ENCODE assay signal across 19 cellular contexts in the genomic region with DNA sequence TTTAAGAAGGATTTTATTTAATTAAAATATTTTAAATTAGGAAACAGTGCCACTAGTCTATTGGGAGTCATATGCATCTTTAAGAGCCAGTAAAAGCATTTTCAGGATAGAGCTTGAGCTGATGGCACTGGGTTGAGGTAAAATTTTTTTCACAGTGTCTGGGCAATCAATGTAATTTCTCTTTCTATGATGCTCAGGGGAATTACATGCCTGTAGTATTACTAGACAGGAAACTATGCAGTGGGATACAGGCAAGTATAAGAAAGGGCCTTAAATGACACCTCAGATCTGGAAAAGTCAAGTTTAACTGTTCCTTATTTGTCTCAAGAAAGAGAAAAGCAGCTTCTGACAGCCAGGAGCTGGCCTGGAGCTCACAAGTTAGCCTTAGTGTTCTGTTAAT.
DNase-seq lines count a peak whose midpoint lies in the region; ATAC-seq and TF ChIP-seq lines count a peak whose summit lies in the region.
"Had no signal": no experiment of that assay in that cellular context is flagged by ENCODE, and none has a peak within 500 bp of the region (broad histone marks: within the 10 kb centered on the region; RNA-seq: fewer than 3 reads in every experiment).

No MANE protein-coding gene starts in this region.

- CTCF ChIA-PET in IMR-90 (lab: Yijun Ruan, JAX): interaction anchor here (1.0 kb wide), 1 partner anchor 84 kb away, joined by 3 read pairs; no protein-coding TSS in a partner anchor

- H2AK5ac ChIP-seq in IMR-90 (ENCODE audit: low read depth, low read length): no peak overlapping the region
- no peak overlapping the region for H2AK5ac ChIP-seq in mesendoderm (ENCODE audit: low read length)

- no peak overlapping the region for H3K4me3 ChIP-seq in BLaER1 treated with 17β-estradiol and CSF1 and Interleukin-3, amounts not matched to agents 10 nM and 100 nM
- H3K4me3 ChIP-seq in IMR-90 (ENCODE audit: insufficient read depth, low read depth, low read length) (no peak overlapping the region), choroid plexus epithelial cell (ENCODE audit: low read depth, low read length) (no peak overlapping the region), osteoblast (ENCODE audit: insufficient read depth, low read length) (no peak overlapping the region), colonic mucosa (no peak overlapping the region), hepatocyte (no peak overlapping the region), mesendoderm (ENCODE audit: low read length) (no peak overlapping the region)
- H3K4me3 ChIP-seq: gastrocnemius medialis, spleen, tibial artery had no signal

- peak overlapping the region in 7 of 11 experiments; percentile 16 to 63 (median 39); a peak in 12 of 22 replicates for H3K4me2 ChIP-seq in BLaER1 treated with 17β-estradiol and CSF1 and Interleukin-3, amounts not matched to agents 10 nM and 100 nM
- H3K4me2 ChIP-seq in IMR-90 (ENCODE audit: low read depth, low read length) (no peak overlapping the region), osteoblast (ENCODE audit: insufficient read depth, low read length) (peak overlapping the region; percentile 12), hepatocyte (no peak overlapping the region), mesendoderm (ENCODE audit: low read length) (no peak overlapping the region)

- H3K79me1 ChIP-seq in IMR-90 (ENCODE audit: low read depth in 1 of 2, low read length in 2 of 2) (no peaks in the 10 kb centered on the region), mesendoderm (ENCODE audit: low read length) (no peaks in the 10 kb centered on the region)

- H2BK5ac ChIP-seq in IMR-90 (ENCODE audit: low read depth, low read length, poor library complexity, severe bottlenecking) (no peak overlapping the region), mesendoderm (ENCODE audit: low read length) (no peak overlapping the region)

- H3K18ac ChIP-seq in IMR-90 (ENCODE audit: low read depth, low read length) (peak overlapping the region; percentile 49; the same call in 1 of the 2 replicates), mesendoderm (ENCODE audit: low read length) (no peak overlapping the region)

- in situ Hi-C loops in IMR-90 (cut with MboI; ENCODE audit: low sequenced_read_pairs): loop anchor here (25.0 kb wide), 1 partner anchor 862 kb away; no protein-coding TSS in a partner anchor

- no peaks in the 10 kb centered on the region for H3K9me2 ChIP-seq in hepatocyte (replicated peaks; ENCODE audit: insufficient read depth)

- H3K4me1 ChIP-seq in BLaER1 treated with 17β-estradiol and CSF1 and Interleukin-3, amounts not matched to agents 10 nM and 100 nM: peaks cover 0 to 14% (median 12%) of the 10 kb centered on the region in 10 experiments; a peak in 14 of 20 replicates
- H3K4me1 ChIP-seq in IMR-90 (ENCODE audit: control insufficient read depth, insufficient read depth, low read length): peaks cover 8% of the 10 kb centered on the region
- peaks cover 27% of the 10 kb centered on the region for H3K4me1 ChIP-seq in osteoblast (ENCODE audit: insufficient read depth, low read length)
- no peaks in the 10 kb centered on the region for H3K4me1 ChIP-seq in colonic mucosa
- H3K4me1 ChIP-seq in hepatocyte (ENCODE audit: insufficient read depth): no peaks in the 10 kb centered on the region
- H3K4me1 ChIP-seq in mesendoderm (ENCODE audit: control insufficient read depth, low read depth, low read length): no peaks in the 10 kb centered on the region
- H3K4me1 ChIP-seq: gastrocnemius medialis, spleen had no signal

- H4K8ac ChIP-seq in IMR-90 (ENCODE audit: low read depth in 2 of 2, low read length in 2 of 2): no peak overlapping the region
- H4K8ac ChIP-seq in mesendoderm (ENCODE audit: low read depth, low read length): no peak overlapping the region

- H4K5ac ChIP-seq in IMR-90 (ENCODE audit: low read depth, low read length) (no peak overlapping the region), mesendoderm (ENCODE audit: low read length) (no peak overlapping the region)

- POLR2A ChIA-PET in IMR-90 (lab: Charles Lee; ENCODE audit: unreplicated experiment): no interaction called here

- no peak overlapping the region for H2AK9ac ChIP-seq in IMR-90 (replicated peaks; ENCODE audit: low read depth, low read length, poor library complexity)

- H3K23ac ChIP-seq in IMR-90 (ENCODE audit: low read depth, low read length) (no peak overlapping the region), mesendoderm (ENCODE audit: low read length) (no peak overlapping the region)

- no peak for TF ChIP-seq POLR2A in IMR-90 (IDR thresholded peaks at IDR 0.05; ENCODE audit: low read depth, low read length)

- H3K9ac ChIP-seq in BLaER1 treated with 17β-estradiol and CSF1 and Interleukin-3, amounts not matched to agents 10 nM and 100 nM: no peak overlapping the region
- H3K9ac ChIP-seq in IMR-90 (ENCODE audit: low read depth, low read length) (no peak overlapping the region), colonic mucosa (ENCODE audit: low read depth in 2 of 2, low read length in 2 of 2) (no peak overlapping the region), mesendoderm (ENCODE audit: low read length) (no peak overlapping the region)

- DNase-seq in IMR-90 (peak; percentile 56), choroid plexus epithelial cell (ENCODE audit: low read depth) (peak; percentile 41), osteoblast (ENCODE audit: insufficient read length, low spot score, missing footprints) (no peak), colonic mucosa (no peak), hepatocyte (ENCODE audit: low spot score) (no peak), NCI-H510A (lab: John Stamatoyannopoulos, UW) (no peak), mesendoderm (no peak)
- DNase-seq: activated CD4-positive, alpha-beta T cell treated with anti-CD3 and anti-CD28 coated beads, Interleukin-2, amount 50 U/mL, for 4 hours; activated CD8-positive, alpha-beta memory T cell treated with anti-CD3 and anti-CD28 coated beads, Interleukin-2, amount 50 U/mL, for 4 hours; gastrocnemius medialis; kidney glomerular epithelial cell; mammary epithelial cell; NCI-H526 treated with DMSO at 0.1 percent for 48 hours; RPMI8226; spleen; stimulated activated CD4-positive, alpha-beta T cell treated with anti-CD3 and anti-CD28 coated beads, Interleukin-4, amount 100 ng/mL, for 1 hour; stimulated activated naive CD4-positive, alpha-beta T cell treated with Interleukin-2 at 50 U/mL for 16 hours; tibial artery had no signal

- TF ChIP-seq CTCF in IMR-90 (conservative IDR thresholded peaks at IDR 0.05; ENCODE audit: low read depth, low read length) (no peak), choroid plexus epithelial cell (conservative IDR thresholded peaks at IDR 0.05; ENCODE audit: low read depth, low read length) (no peak), osteoblast (IDR thresholded peaks at IDR 0.05; ENCODE audit: extremely low read depth, low read depth, low read length) (no peak), colonic mucosa (IDR thresholded peaks at IDR 0.05) (no peak), hepatocyte (IDR thresholded peaks at IDR 0.05; ENCODE audit: poor library complexity) (no peak)

- H4K91ac ChIP-seq in IMR-90 (ENCODE audit: insufficient read depth, low read depth, low read length): no peak overlapping the region

- peak overlapping the region in 1 of 11 experiments; percentile 40; a peak in 1 of 22 replicates for H3K27ac ChIP-seq in BLaER1 treated with 17β-estradiol and CSF1 and Interleukin-3, amounts not matched to agents 10 nM and 100 nM
- no peak overlapping the region for H3K27ac ChIP-seq in IMR-90 (ENCODE audit: insufficient read depth, low read length)
- peak overlapping the region; percentile 73 for H3K27ac ChIP-seq in osteoblast (ENCODE audit: low read depth, low read length)
- no peak overlapping the region for H3K27ac ChIP-seq in colonic mucosa
- no peak overlapping the region for H3K27ac ChIP-seq in hepatocyte
- H3K27ac ChIP-seq in mesendoderm (ENCODE audit: low read depth, low read length): no peak overlapping the region
- H3K27ac ChIP-seq: gastrocnemius medialis, spleen had no signal

- no TSS peak for BruUV-seq in IMR-90 (replicated peaks; lab: Mats Ljungman, UMichigan)

- no peak overlapping the region for H3K14ac ChIP-seq in IMR-90 (replicated peaks; ENCODE audit: low read depth, low read length)

- H4K20me1 ChIP-seq in BLaER1 treated with 17β-estradiol and CSF1 and Interleukin-3, amounts not matched to agents 10 nM and 100 nM: no peaks in the 10 kb centered on the region
- no peaks in the 10 kb centered on the region for H4K20me1 ChIP-seq in IMR-90 (ENCODE audit: insufficient read depth, low read length)
- H4K20me1 ChIP-seq in osteoblast (ENCODE audit: insufficient read depth, low read length): no peaks in the 10 kb centered on the region
- no peaks in the 10 kb centered on the region for H4K20me1 ChIP-seq in hepatocyte (ENCODE audit: insufficient read depth, poor library complexity, severe bottlenecking)

- no peak for TF ChIP-seq RAD21 in IMR-90 (IDR thresholded peaks at IDR 0.05; ENCODE audit: low read length)

- dilution Hi-C loops in IMR-90 (cut with HindIII; ENCODE audit: low sequenced_read_pairs, unreplicated experiment): no loop called here

- H3K9me1 ChIP-seq in IMR-90 (ENCODE audit: insufficient read depth, low read length): peaks cover 7% of the 10 kb centered on the region; the same call in 1 of the 2 replicates

- H2BK120ac ChIP-seq in IMR-90 (ENCODE audit: low read depth, low read length): no peak overlapping the region
- no peak overlapping the region for H2BK120ac ChIP-seq in mesendoderm (ENCODE audit: low read depth, low read length)

- no peaks in the 10 kb centered on the region for H3K36me3 ChIP-seq in BLaER1 treated with 17β-estradiol and CSF1 and Interleukin-3, amounts not matched to agents 10 nM and 100 nM
- H3K36me3 ChIP-seq in IMR-90 (ENCODE audit: control insufficient read depth, insufficient read depth, low read length) (no peaks in the 10 kb centered on the region), osteoblast (ENCODE audit: insufficient read depth, low read length) (no peaks in the 10 kb centered on the region), colonic mucosa (no peaks in the 10 kb centered on the region), hepatocyte (replicated peaks; ENCODE audit: insufficient read depth, low read depth) (no peaks in the 10 kb centered on the region), mesendoderm (ENCODE audit: control insufficient read depth, insufficient read depth, low read length) (no peaks in the 10 kb centered on the region)
- H3K36me3 ChIP-seq: gastrocnemius medialis, spleen, tibial artery had no signal

- H2AFZ ChIP-seq in IMR-90 (replicated peaks; ENCODE audit: low read length, poor library complexity): no peak overlapping the region
- no peak overlapping the region for H2AFZ ChIP-seq in osteoblast (ENCODE audit: low read length)
- no peak overlapping the region for H2AFZ ChIP-seq in hepatocyte

- intact Hi-C loops in IMR-90 (cut with micrococcal nuclease): loop anchor here (10.0 kb wide), 2 partner anchors 265 to 605 kb away; no protein-coding TSS in a partner anchor
- intact Hi-C loops in colonic mucosa (cut with DNase I): loop anchor here (10.0 kb wide), 1 partner anchor 875 kb away; no protein-coding TSS in a partner anchor

- H3K79me2 ChIP-seq in osteoblast (ENCODE audit: insufficient read depth, low read length) (no peaks in the 10 kb centered on the region), hepatocyte (no peaks in the 10 kb centered on the region), mesendoderm (ENCODE audit: control insufficient read depth, insufficient read depth, low read length) (no peaks in the 10 kb centered on the region)

- H3K27me3 ChIP-seq in BLaER1 treated with 17β-estradiol and CSF1 and Interleukin-3, amounts not matched to agents 10 nM and 100 nM: no peaks in the 10 kb centered on the region
- H3K27me3 ChIP-seq in IMR-90 (ENCODE audit: control insufficient read depth, insufficient read depth, low read length) (no peaks in the 10 kb centered on the region), osteoblast (ENCODE audit: insufficient read depth, low read length) (no peaks in the 10 kb centered on the region), colonic mucosa (no peaks in the 10 kb centered on the region), hepatocyte (no peaks in the 10 kb centered on the region), mesendoderm (ENCODE audit: insufficient read depth, low read length, poor library complexity) (no peaks in the 10 kb centered on the region)
- H3K27me3 ChIP-seq: gastrocnemius medialis, spleen, tibial artery had no signal

- H3K4ac ChIP-seq in IMR-90 (ENCODE audit: low read depth, low read length): no peak overlapping the region
- no peak overlapping the region for H3K4ac ChIP-seq in mesendoderm (ENCODE audit: low read depth, low read length)

- no peak overlapping the region for H2BK20ac ChIP-seq in IMR-90 (ENCODE audit: low read depth, low read length)

- no peak overlapping the region for H3K56ac ChIP-seq in IMR-90 (ENCODE audit: extremely low read depth, insufficient read depth, low read length)
- no peak overlapping the region for H3K56ac ChIP-seq in mesendoderm (ENCODE audit: low read length)

- H2BK15ac ChIP-seq in IMR-90 (ENCODE audit: low read depth, low read length): no peak overlapping the region
- no peak overlapping the region for H2BK15ac ChIP-seq in mesendoderm (replicated peaks; ENCODE audit: low read depth)

- no peaks in the 10 kb centered on the region for H3K9me3 ChIP-seq in BLaER1 treated with 17β-estradiol and CSF1 and Interleukin-3, amounts not matched to agents 10 nM and 100 nM (replicated peaks in 1 of 11)
- H3K9me3 ChIP-seq in IMR-90 (ENCODE audit: control insufficient read depth, insufficient read depth, low read length) (no peaks in the 10 kb centered on the region), osteoblast (ENCODE audit: low read depth, low read length) (no peaks in the 10 kb centered on the region), colonic mucosa (no peaks in the 10 kb centered on the region), hepatocyte (ENCODE audit: low read depth) (no peaks in the 10 kb centered on the region)
- H3K9me3 ChIP-seq: gastrocnemius medialis, spleen had no signal

- peak; percentile 71 for ATAC-seq in IMR-90 (ENCODE audit: low read depth)
- ATAC-seq: gastrocnemius medialis had no signal

Comparison
In these comparisons a context has a peak if more than half of its experiments do, and no peak if none do; other contexts are left out.
1. H3K4me2 ChIP-seq: peak in BLaER1 treated with 17β-estradiol and CSF1 and Interleukin-3, amounts not matched to agents 10 nM and 100 nM (7 of 11) and osteoblast (single experiment); none in IMR-90 (single experiment), hepatocyte (single experiment) and mesendoderm (single experiment).
2. DNase-seq: peak in IMR-90 (single experiment) and choroid plexus epithelial cell (single experiment); none in osteoblast (single experiment), colonic mucosa (single experiment), hepatocyte (single experiment), NCI-H510A (single experiment) and mesendoderm (single experiment).